In the genomic region with DNA sequence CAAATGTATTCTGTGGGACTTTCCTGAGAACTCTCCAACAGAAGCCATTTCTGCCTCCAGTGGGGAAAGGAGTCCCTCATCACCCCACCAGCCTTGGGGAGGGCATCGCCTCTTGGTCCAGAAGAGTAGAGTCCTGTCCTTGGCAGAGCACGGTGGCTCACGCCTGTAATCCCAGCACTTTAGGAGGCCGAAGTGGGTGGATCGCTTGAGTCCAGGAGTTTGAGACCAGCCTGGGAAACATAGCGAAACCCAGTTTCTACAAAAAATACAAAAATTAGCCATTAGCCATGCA, we compare ENCODE assay signal across 14 cellular contexts.
"Had no signal": no experiment of that assay in that cellular context is flagged by ENCODE, and none has a peak within 500 bp of the region (broad histone marks: within the 10 kb centered on the region; RNA-seq: fewer than 3 reads in every experiment).

No MANE protein-coding gene starts in this region.

- H3K9me3 Mint-ChIP-seq: naive B cell had no signal

- H3K4me3 Mint-ChIP-seq: naive B cell had no signal

- DNase-seq: cortex of kidney; effector memory CD4-positive, alpha-beta T cell; heart right ventricle; hypothalamus; kidney glomerular epithelial cell; naive B cell; nucleus accumbens; ovary; sigmoid colon; stimulated activated CD4-positive, alpha-beta T cell treated with anti-CD3 and anti-CD28 coated beads, Interleukin-2, amount 100 ng/mL, for 24 hours; stimulated activated CD4-positive, alpha-beta T cell treated with anti-CD3 and anti-CD28 coated beads, Interleukin-4, amount 100 ng/mL, for 4 hours; stimulated activated naive CD4-positive, alpha-beta T cell; trophoblast cell had no signal

- H3K36me3 Mint-ChIP-seq: naive B cell had no signal

- ATAC-seq: esophagus mucosa, heart right ventricle had no signal
